In genomic region chr6:78947529-78947928, GRCh38 we compare ENCODE assay signal across 27 cellular contexts.
A peak's percentile ranks its signal among the peaks of the same experiment; 100 is the strongest.
DNase-seq lines count a peak whose midpoint lies in the region; ATAC-seq, FAIRE-seq and TF ChIP-seq lines count a peak whose summit lies in the region.
"Had no signal": no experiment of that assay in that cellular context is flagged by ENCODE, and none has a peak within 500 bp of the region (broad histone marks: within the 10 kb centered on the region; RNA-seq: fewer than 3 reads in every experiment).

No MANE protein-coding gene starts in this region.

- no peak overlapping the region for H3K4me3 Mint-ChIP-seq in activated naive CD8-positive, alpha-beta T cell treated with anti-CD3 and anti-CD28 coated beads, Interleukin-2, amount 50 U/mL, for 24 hours
- H3K4me3 Mint-ChIP-seq in activated naive CD8-positive, alpha-beta T cell treated with anti-CD3 and anti-CD28 coated beads for 36 hours: no peak overlapping the region
- H3K4me3 Mint-ChIP-seq: central memory CD8-positive, alpha-beta T cell; memory B cell; stimulated activated naive CD8-positive, alpha-beta T cell treated with anti-CD3 and anti-CD28 coated beads, Interleukin-15, amount 100 ng/mL, for 72 hours had no signal

- no peak for DNase-seq in activated naive CD8-positive, alpha-beta T cell treated with anti-CD3 and anti-CD28 coated beads, Interleukin-2, amount 50 U/mL, for 24 hours
- no peak for DNase-seq in activated naive CD8-positive, alpha-beta T cell treated with anti-CD3 and anti-CD28 coated beads for 36 hours
- peak; percentile 14 for DNase-seq in amniotic epithelial cell (ENCODE audit: low read depth)
- peak; percentile 38 for DNase-seq in fibroblast of villous mesenchyme (ENCODE audit: low read depth)
- no peak for DNase-seq in effector CD8-positive, alpha-beta T cell (lab: John Stamatoyannopoulos, UW)
- no peak for DNase-seq in stimulated activated CD4-positive, alpha-beta T cell treated with anti-CD3 and anti-CD28 coated beads, Interleukin-1b, Interleukin-23, amount 100 ng/mL, for 48 hours
- no peak for DNase-seq in RCC 7860 (ENCODE audit: low spot score)
- DNase-seq: activated CD4-positive, alpha-beta T cell treated with anti-CD3 and anti-CD28 coated beads for 1 hour; activated naive CD4-positive, alpha-beta T cell treated with Interleukin-2 at 50 U/mL for 16 hours; activated T-cell treated with anti-CD3 and anti-CD28 coated beads, Interleukin-2, amount 50 U/mL, for 1 hour; anterior cingulate cortex; effector CD4-positive, alpha-beta T cell; H7; KG1; NCI-H187 treated with DMSO at 0.1 percent for 48 hours; nucleus accumbens; OCI-M1; SHP77 treated with DMSO at 0.1 percent for 48 hours; stimulated activated naive CD8-positive, alpha-beta T cell treated with anti-CD3 and anti-CD28 coated beads, Interleukin-15, amount 100 ng/mL, for 72 hours; T-helper 1 cell had no signal

- no peaks in the 10 kb centered on the region for H3K27me3 Mint-ChIP-seq in activated naive CD8-positive, alpha-beta T cell treated with anti-CD3 and anti-CD28 coated beads, Interleukin-2, amount 50 U/mL, for 24 hours
- no peaks in the 10 kb centered on the region for H3K27me3 Mint-ChIP-seq in activated naive CD8-positive, alpha-beta T cell treated with anti-CD3 and anti-CD28 coated beads for 36 hours
- H3K27me3 Mint-ChIP-seq: central memory CD8-positive, alpha-beta T cell; memory B cell; stimulated activated naive CD8-positive, alpha-beta T cell treated with anti-CD3 and anti-CD28 coated beads, Interleukin-15, amount 100 ng/mL, for 72 hours had no signal

- peak overlapping the region; percentile 33 for H3K4me3 ChIP-seq in fibroblast of villous mesenchyme (ENCODE audit: low read depth, low read length)
- H3K4me3 ChIP-seq: right atrium auricular region, tibial nerve had no signal

- no peaks in the 10 kb centered on the region for H3K4me1 Mint-ChIP-seq in activated naive CD8-positive, alpha-beta T cell treated with anti-CD3 and anti-CD28 coated beads, Interleukin-2, amount 50 U/mL, for 24 hours
- no peaks in the 10 kb centered on the region for H3K4me1 Mint-ChIP-seq in activated naive CD8-positive, alpha-beta T cell treated with anti-CD3 and anti-CD28 coated beads for 36 hours
- H3K4me1 Mint-ChIP-seq: memory B cell; stimulated activated naive CD8-positive, alpha-beta T cell treated with anti-CD3 and anti-CD28 coated beads, Interleukin-15, amount 100 ng/mL, for 72 hours had no signal

- peaks cover 29% of the 10 kb centered on the region for H3K9me3 Mint-ChIP-seq in activated naive CD8-positive, alpha-beta T cell treated with anti-CD3 and anti-CD28 coated beads, Interleukin-2, amount 50 U/mL, for 24 hours
- H3K9me3 Mint-ChIP-seq in activated naive CD8-positive, alpha-beta T cell treated with anti-CD3 and anti-CD28 coated beads for 36 hours: peaks cover 18% of the 10 kb centered on the region

- no peak for ATAC-seq in activated naive CD8-positive, alpha-beta T cell treated with anti-CD3 and anti-CD28 coated beads, Interleukin-2, amount 50 U/mL, for 24 hours
- ATAC-seq in GM18858 (IDR thresholded peaks at IDR 0.05; ENCODE audit: unreplicated experiment): no peak
- ATAC-seq: esophagus mucosa; stimulated activated naive CD8-positive, alpha-beta T cell treated with anti-CD3 and anti-CD28 coated beads, Interleukin-15, amount 100 ng/mL, for 72 hours had no signal

- FAIRE-seq in RCC 7860 (lab: Jason Lieb, UNC): no peak
- FAIRE-seq: TTC549 had no signal

- no peak for TF ChIP-seq CTCF in fibroblast of villous mesenchyme (IDR thresholded peaks at IDR 0.05; ENCODE audit: insufficient read depth, low read depth, low read length)

- H3K27ac Mint-ChIP-seq in activated naive CD8-positive, alpha-beta T cell treated with anti-CD3 and anti-CD28 coated beads, Interleukin-2, amount 50 U/mL, for 24 hours: peak overlapping the region; percentile 48
- H3K27ac Mint-ChIP-seq in activated naive CD8-positive, alpha-beta T cell treated with anti-CD3 and anti-CD28 coated beads for 36 hours: no peak overlapping the region
- H3K27ac Mint-ChIP-seq: memory B cell; stimulated activated naive CD8-positive, alpha-beta T cell treated with anti-CD3 and anti-CD28 coated beads, Interleukin-15, amount 100 ng/mL, for 72 hours had no signal

- H3K36me3 Mint-ChIP-seq in activated naive CD8-positive, alpha-beta T cell treated with anti-CD3 and anti-CD28 coated beads, Interleukin-2, amount 50 U/mL, for 24 hours (ENCODE audit: low read depth): peaks cover 74% of the 10 kb centered on the region
- peaks cover 54% of the 10 kb centered on the region for H3K36me3 Mint-ChIP-seq in activated naive CD8-positive, alpha-beta T cell treated with anti-CD3 and anti-CD28 coated beads for 36 hours

Comparison
In these comparisons a context has a peak if more than half of its experiments do, and no peak if none do; other contexts are left out.
1. DNase-seq: peak in amniotic epithelial cell (single experiment) and fibroblast of villous mesenchyme (single experiment); none in activated naive CD8-positive, alpha-beta T cell treated with anti-CD3 and anti-CD28 coated beads, Interleukin-2, amount 50 U/mL, for 24 hours (single experiment), activated naive CD8-positive, alpha-beta T cell treated with anti-CD3 and anti-CD28 coated beads for 36 hours (single experiment), effector CD8-positive, alpha-beta T cell (single experiment), stimulated activated CD4-positive, alpha-beta T cell treated with anti-CD3 and anti-CD28 coated beads, Interleukin-1b, Interleukin-23, amount 100 ng/mL, for 48 hours (single experiment) and RCC 7860 (single experiment).